In the genomic region with DNA sequence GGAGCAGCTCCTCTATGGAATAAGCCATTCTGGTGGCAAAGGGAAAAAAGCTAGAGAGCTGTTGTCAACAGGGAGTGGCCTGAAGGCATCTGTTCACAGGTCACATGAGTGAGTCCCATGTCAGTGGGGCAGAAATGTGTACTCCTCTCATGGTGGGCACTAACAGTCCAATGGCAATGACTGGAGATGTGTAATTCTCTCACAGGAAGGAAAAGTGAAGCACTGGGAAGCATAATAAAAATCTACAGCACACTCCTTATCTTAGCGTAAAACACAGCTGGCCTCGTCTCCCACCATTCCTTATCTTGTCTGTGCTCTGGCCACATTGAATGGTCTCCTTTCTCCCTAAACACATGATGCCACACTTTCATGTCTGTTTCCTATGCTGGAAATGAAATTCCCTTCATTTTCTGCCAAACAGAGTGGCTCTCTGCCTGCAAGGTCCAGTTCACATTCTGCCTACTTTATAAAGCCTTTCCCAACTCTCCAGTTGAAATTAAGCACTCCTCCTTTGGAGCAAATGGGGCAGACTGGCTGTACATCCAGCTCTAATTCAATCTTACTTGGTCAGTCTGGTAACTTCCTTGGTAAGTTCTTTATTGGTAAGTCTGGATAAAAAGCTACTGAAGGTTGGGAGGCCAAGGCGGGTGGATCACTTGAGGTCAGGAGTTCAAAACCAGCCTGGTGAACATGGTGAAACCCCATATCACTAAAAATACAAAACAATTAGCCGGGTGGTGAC, we compare ENCODE assay signal across 1 cellular context.
TF ChIP-seq lines count a peak whose summit lies in the region.

No MANE protein-coding gene starts in this region.

TF ChIP-seq in K562, 482 proteins besides CTCF, POLR2A, EP300 and RAD21 (continued from another document and continues in another):
- TF ChIP-seq ZNF347 (CRISPR knock-in tag; IDR thresholded peaks at IDR 0.05; ENCODE audit: low read depth) (no peak), ZNF764 (CRISPR knock-in tag; IDR thresholded peaks at IDR 0.05; ENCODE audit: low read depth) (no peak), ZNF561 (CRISPR knock-in tag; conservative IDR thresholded peaks at IDR 0.05) (no peak), MCM2 (IDR thresholded peaks at IDR 0.05; ENCODE audit: low read depth) (no peak), ZNF436 (CRISPR knock-in tag; IDR thresholded peaks at IDR 0.05) (no peak), ZKSCAN1 (IDR thresholded peaks at IDR 0.05; ENCODE audit: low read depth, low read length) (no peak; the same call in 1 of the 2 replicates), NELFE (IDR thresholded peaks at IDR 0.05; ENCODE audit: insufficient read depth, insufficient read length) (no peak), ZNF124 (CRISPR knock-in tag; IDR thresholded peaks at IDR 0.05) (no peak), IRF2 (CRISPR knock-in tag; IDR thresholded peaks at IDR 0.05) (no peak), TRIM28 (IDR thresholded peaks at IDR 0.05) (peak; percentile 63; the same call in 1 of the 2 replicates), KDM5B (IDR thresholded peaks at IDR 0.05; ENCODE audit: insufficient replicate concordance, low read depth, low read length) (no peak), ZBED1 (IDR thresholded peaks at IDR 0.05) (no peak), KLF13 (tag; IDR thresholded peaks at IDR 0.05; ENCODE audit: borderline replicate concordance, low read depth) (no peak), ZNF717 (CRISPR knock-in tag; IDR thresholded peaks at IDR 0.05) (no peak), TOE1 (IDR thresholded peaks at IDR 0.05; ENCODE audit: borderline replicate concordance) (peak; percentile 84; the same call in 1 of the 2 replicates), TOE1 (CRISPR knock-in tag; IDR thresholded peaks at IDR 0.05; ENCODE audit: borderline replicate concordance, low read depth) (no peak), HDAC1 (IDR thresholded peaks at IDR 0.05) (peak; percentile 26 to 92; a peak in 3 of 4 replicates), TSC22D4 (tag; IDR thresholded peaks at IDR 0.05) (no peak), SRSF3 (IDR thresholded peaks at IDR 0.05; ENCODE audit: insufficient read depth, low read length) (no peak), CAMTA2 (CRISPR knock-in tag; conservative IDR thresholded peaks at IDR 0.05) (no peak), FUS (optimal IDR thresholded peaks at IDR 0.05; ENCODE audit: low read depth, low read length) (no peak), ZNF165 (CRISPR knock-in tag; IDR thresholded peaks at IDR 0.05; ENCODE audit: borderline replicate concordance) (no peak), L3MBTL2 (IDR thresholded peaks at IDR 0.05) (peak; percentile 87), ATF7 (IDR thresholded peaks at IDR 0.05) (peak; percentile 71; the same call in 1 of the 2 replicates), ZNF668 (CRISPR knock-in tag; IDR thresholded peaks at IDR 0.05) (no peak), CREB1 (IDR thresholded peaks at IDR 0.05) (peak; percentile 53; the same call in 1 of the 2 replicates), CREB1 (CRISPR knock-in tag; IDR thresholded peaks at IDR 0.05) (peak; percentile 46; the same call in 1 of the 2 replicates), GABPA (tag; conservative IDR thresholded peaks at IDR 0.05; ENCODE audit: low read depth) (peak; percentile 47; the same call in 1 of the 2 replicates), ZC3H8 (IDR thresholded peaks at IDR 0.05) (no peak), EHMT2 (IDR thresholded peaks at IDR 0.05) (peak; percentile 85)
- TF ChIP-seq, protein P1, sequence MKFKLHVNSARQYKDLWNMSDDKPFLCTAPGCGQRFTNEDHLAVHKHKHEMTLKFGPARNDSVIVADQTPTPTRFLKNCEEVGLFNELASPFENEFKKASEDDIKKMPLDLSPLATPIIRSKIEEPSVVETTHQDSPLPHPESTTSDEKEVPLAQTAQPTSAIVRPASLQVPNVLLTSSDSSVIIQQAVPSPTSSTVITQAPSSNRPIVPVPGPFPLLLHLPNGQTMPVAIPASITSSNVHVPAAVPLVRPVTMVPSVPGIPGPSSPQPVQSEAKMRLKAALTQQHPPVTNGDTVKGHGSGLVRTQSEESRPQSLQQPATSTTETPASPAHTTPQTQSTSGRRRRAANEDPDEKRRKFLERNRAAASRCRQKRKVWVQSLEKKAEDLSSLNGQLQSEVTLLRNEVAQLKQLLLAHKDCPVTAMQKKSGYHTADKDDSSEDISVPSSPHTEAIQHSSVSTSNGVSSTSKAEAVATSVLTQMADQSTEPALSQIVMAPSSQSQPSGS (CRISPR knock-in tag; IDR thresholded peaks at IDR 0.05): no peak
- TF ChIP-seq, protein P2, sequence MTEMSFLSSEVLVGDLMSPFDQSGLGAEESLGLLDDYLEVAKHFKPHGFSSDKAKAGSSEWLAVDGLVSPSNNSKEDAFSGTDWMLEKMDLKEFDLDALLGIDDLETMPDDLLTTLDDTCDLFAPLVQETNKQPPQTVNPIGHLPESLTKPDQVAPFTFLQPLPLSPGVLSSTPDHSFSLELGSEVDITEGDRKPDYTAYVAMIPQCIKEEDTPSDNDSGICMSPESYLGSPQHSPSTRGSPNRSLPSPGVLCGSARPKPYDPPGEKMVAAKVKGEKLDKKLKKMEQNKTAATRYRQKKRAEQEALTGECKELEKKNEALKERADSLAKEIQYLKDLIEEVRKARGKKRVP (CRISPR knock-in tag; IDR thresholded peaks at IDR 0.05): 0 out of 2 replicates have a peak, but pooled peaks have one; percentile 40
- TF ChIP-seq, protein P3, sequence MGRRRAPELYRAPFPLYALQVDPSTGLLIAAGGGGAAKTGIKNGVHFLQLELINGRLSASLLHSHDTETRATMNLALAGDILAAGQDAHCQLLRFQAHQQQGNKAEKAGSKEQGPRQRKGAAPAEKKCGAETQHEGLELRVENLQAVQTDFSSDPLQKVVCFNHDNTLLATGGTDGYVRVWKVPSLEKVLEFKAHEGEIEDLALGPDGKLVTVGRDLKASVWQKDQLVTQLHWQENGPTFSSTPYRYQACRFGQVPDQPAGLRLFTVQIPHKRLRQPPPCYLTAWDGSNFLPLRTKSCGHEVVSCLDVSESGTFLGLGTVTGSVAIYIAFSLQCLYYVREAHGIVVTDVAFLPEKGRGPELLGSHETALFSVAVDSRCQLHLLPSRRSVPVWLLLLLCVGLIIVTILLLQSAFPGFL (CRISPR knock-in tag; IDR thresholded peaks at IDR 0.05): no peak
- TF ChIP-seq, protein P4, sequence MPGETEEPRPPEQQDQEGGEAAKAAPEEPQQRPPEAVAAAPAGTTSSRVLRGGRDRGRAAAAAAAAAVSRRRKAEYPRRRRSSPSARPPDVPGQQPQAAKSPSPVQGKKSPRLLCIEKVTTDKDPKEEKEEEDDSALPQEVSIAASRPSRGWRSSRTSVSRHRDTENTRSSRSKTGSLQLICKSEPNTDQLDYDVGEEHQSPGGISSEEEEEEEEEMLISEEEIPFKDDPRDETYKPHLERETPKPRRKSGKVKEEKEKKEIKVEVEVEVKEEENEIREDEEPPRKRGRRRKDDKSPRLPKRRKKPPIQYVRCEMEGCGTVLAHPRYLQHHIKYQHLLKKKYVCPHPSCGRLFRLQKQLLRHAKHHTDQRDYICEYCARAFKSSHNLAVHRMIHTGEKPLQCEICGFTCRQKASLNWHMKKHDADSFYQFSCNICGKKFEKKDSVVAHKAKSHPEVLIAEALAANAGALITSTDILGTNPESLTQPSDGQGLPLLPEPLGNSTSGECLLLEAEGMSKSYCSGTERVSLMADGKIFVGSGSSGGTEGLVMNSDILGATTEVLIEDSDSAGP (CRISPR knock-in tag; IDR thresholded peaks at IDR 0.05): no peak
- TF ChIP-seq, protein P5, sequence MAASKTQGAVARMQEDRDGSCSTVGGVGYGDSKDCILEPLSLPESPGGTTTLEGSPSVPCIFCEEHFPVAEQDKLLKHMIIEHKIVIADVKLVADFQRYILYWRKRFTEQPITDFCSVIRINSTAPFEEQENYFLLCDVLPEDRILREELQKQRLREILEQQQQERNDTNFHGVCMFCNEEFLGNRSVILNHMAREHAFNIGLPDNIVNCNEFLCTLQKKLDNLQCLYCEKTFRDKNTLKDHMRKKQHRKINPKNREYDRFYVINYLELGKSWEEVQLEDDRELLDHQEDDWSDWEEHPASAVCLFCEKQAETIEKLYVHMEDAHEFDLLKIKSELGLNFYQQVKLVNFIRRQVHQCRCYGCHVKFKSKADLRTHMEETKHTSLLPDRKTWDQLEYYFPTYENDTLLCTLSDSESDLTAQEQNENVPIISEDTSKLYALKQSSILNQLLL (CRISPR knock-in tag; IDR thresholded peaks at IDR 0.05; ENCODE audit: borderline replicate concordance): no peak
- TF ChIP-seq, protein P6, sequence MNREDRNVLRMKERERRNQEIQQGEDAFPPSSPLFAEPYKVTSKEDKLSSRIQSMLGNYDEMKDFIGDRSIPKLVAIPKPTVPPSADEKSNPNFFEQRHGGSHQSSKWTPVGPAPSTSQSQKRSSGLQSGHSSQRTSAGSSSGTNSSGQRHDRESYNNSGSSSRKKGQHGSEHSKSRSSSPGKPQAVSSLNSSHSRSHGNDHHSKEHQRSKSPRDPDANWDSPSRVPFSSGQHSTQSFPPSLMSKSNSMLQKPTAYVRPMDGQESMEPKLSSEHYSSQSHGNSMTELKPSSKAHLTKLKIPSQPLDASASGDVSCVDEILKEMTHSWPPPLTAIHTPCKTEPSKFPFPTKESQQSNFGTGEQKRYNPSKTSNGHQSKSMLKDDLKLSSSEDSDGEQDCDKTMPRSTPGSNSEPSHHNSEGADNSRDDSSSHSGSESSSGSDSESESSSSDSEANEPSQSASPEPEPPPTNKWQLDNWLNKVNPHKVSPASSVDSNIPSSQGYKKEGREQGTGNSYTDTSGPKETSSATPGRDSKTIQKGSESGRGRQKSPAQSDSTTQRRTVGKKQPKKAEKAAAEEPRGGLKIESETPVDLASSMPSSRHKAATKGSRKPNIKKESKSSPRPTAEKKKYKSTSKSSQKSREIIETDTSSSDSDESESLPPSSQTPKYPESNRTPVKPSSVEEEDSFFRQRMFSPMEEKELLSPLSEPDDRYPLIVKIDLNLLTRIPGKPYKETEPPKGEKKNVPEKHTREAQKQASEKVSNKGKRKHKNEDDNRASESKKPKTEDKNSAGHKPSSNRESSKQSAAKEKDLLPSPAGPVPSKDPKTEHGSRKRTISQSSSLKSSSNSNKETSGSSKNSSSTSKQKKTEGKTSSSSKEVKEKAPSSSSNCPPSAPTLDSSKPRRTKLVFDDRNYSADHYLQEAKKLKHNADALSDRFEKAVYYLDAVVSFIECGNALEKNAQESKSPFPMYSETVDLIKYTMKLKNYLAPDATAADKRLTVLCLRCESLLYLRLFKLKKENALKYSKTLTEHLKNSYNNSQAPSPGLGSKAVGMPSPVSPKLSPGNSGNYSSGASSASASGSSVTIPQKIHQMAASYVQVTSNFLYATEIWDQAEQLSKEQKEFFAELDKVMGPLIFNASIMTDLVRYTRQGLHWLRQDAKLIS (CRISPR knock-in tag; IDR thresholded peaks at IDR 0.05): no peak
- TF ChIP-seq, protein P7, sequence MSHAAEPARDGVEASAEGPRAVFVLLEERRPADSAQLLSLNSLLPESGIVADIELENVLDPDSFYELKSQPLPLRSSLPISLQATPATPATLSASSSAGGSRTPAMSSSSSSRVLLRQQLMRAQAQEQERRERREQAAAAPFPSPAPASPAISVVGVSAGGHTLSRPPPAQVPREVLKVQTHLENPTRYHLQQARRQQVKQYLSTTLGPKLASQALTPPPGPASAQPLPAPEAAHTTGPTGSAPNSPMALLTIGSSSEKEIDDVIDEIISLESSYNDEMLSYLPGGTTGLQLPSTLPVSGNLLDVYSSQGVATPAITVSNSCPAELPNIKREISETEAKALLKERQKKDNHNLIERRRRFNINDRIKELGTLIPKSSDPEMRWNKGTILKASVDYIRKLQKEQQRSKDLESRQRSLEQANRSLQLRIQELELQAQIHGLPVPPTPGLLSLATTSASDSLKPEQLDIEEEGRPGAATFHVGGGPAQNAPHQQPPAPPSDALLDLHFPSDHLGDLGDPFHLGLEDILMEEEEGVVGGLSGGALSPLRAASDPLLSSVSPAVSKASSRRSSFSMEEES (CRISPR knock-in tag; IDR thresholded peaks at IDR 0.05): peak; percentile 40; the same call in 1 of the 2 replicates
- TF ChIP-seq, protein P8, sequence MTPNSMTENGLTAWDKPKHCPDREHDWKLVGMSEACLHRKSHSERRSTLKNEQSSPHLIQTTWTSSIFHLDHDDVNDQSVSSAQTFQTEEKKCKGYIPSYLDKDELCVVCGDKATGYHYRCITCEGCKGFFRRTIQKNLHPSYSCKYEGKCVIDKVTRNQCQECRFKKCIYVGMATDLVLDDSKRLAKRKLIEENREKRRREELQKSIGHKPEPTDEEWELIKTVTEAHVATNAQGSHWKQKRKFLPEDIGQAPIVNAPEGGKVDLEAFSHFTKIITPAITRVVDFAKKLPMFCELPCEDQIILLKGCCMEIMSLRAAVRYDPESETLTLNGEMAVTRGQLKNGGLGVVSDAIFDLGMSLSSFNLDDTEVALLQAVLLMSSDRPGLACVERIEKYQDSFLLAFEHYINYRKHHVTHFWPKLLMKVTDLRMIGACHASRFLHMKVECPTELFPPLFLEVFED (CRISPR knock-in tag; conservative IDR thresholded peaks at IDR 0.05): peak; percentile 3; the same call in 1 of the 2 replicates
- TF ChIP-seq, protein P9, sequence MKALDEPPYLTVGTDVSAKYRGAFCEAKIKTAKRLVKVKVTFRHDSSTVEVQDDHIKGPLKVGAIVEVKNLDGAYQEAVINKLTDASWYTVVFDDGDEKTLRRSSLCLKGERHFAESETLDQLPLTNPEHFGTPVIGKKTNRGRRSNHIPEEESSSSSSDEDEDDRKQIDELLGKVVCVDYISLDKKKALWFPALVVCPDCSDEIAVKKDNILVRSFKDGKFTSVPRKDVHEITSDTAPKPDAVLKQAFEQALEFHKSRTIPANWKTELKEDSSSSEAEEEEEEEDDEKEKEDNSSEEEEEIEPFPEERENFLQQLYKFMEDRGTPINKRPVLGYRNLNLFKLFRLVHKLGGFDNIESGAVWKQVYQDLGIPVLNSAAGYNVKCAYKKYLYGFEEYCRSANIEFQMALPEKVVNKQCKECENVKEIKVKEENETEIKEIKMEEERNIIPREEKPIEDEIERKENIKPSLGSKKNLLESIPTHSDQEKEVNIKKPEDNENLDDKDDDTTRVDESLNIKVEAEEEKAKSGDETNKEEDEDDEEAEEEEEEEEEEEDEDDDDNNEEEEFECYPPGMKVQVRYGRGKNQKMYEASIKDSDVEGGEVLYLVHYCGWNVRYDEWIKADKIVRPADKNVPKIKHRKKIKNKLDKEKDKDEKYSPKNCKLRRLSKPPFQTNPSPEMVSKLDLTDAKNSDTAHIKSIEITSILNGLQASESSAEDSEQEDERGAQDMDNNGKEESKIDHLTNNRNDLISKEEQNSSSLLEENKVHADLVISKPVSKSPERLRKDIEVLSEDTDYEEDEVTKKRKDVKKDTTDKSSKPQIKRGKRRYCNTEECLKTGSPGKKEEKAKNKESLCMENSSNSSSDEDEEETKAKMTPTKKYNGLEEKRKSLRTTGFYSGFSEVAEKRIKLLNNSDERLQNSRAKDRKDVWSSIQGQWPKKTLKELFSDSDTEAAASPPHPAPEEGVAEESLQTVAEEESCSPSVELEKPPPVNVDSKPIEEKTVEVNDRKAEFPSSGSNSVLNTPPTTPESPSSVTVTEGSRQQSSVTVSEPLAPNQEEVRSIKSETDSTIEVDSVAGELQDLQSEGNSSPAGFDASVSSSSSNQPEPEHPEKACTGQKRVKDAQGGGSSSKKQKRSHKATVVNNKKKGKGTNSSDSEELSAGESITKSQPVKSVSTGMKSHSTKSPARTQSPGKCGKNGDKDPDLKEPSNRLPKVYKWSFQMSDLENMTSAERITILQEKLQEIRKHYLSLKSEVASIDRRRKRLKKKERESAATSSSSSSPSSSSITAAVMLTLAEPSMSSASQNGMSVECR (CRISPR knock-in tag; IDR thresholded peaks at IDR 0.05): no peak
- TF ChIP-seq, protein P10, sequence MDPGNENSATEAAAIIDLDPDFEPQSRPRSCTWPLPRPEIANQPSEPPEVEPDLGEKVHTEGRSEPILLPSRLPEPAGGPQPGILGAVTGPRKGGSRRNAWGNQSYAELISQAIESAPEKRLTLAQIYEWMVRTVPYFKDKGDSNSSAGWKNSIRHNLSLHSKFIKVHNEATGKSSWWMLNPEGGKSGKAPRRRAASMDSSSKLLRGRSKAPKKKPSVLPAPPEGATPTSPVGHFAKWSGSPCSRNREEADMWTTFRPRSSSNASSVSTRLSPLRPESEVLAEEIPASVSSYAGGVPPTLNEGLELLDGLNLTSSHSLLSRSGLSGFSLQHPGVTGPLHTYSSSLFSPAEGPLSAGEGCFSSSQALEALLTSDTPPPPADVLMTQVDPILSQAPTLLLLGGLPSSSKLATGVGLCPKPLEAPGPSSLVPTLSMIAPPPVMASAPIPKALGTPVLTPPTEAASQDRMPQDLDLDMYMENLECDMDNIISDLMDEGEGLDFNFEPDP (CRISPR knock-in tag; IDR thresholded peaks at IDR 0.05): no peak
